Comparison of ENCODE assay signal across 1 cellular context in genomic region chr5:139408191-139408590, GRCh38.
TF ChIP-seq lines count a peak whose summit lies in the region.

No MANE protein-coding gene starts in this region.

TF ChIP-seq in WTC11, 78 proteins besides CTCF, POLR2A, EP300 and RAD21 (continued from another document):
- no peak for TF ChIP-seq HMGXB4 (CRISPR knock-in tag; IDR thresholded peaks at IDR 0.05)
- no peak for TF ChIP-seq NR3C1 (CRISPR knock-in tag; conservative IDR thresholded peaks at IDR 0.05; ENCODE audit: low read depth)
TF ChIP-seq in WTC11: peak in this region for 0.
